15 cellular contexts compared by ENCODE assay signal in genomic region chr19:8702350-8702749, GRCh38. TPM values are rescaled to one million over a fixed set of nuclear protein-coding genes. Genes with fewer than 3 reads are reported as not detected.
A peak's percentile ranks its signal among the peaks of the same experiment; 100 is the strongest.
DNase-seq lines count a peak whose midpoint lies in the region; ATAC-seq and TF ChIP-seq lines count a peak whose summit lies in the region.
"Had no signal": no experiment of that assay in that cellular context is flagged by ENCODE, and none has a peak within 500 bp of the region (broad histone marks: within the 10 kb centered on the region; RNA-seq: fewer than 3 reads in every experiment).

No MANE protein-coding gene starts in this region.

- peaks cover 44% of the 10 kb centered on the region for H3K4me1 Mint-ChIP-seq in activated CD4-positive, alpha-beta T cell treated with anti-CD3 and anti-CD28 coated beads for 36 hours
- peaks cover 47% of the 10 kb centered on the region for H3K4me1 Mint-ChIP-seq in activated naive CD8-positive, alpha-beta T cell treated with anti-CD3 and anti-CD28 coated beads for 36 hours
- peaks cover 47% of the 10 kb centered on the region for H3K4me1 Mint-ChIP-seq in stimulated activated effector memory CD8-positive, alpha-beta T cell treated with anti-CD3 and anti-CD28 coated beads, Interleukin-12 subunit alpha, Interleukin-12 subunit beta, amount 100 ng/mL, for 72 hours

- no peak for TF ChIP-seq CTCF in omental fat pad (IDR thresholded peaks at IDR 0.05)

- intact Hi-C loops in activated CD4-positive, alpha-beta T cell treated with anti-CD3 and anti-CD28 coated beads for 36 hours (cut with DNase I, micrococcal nuclease) = no loop called here

- peaks cover 2% of the 10 kb centered on the region for H3K27me3 Mint-ChIP-seq in activated CD4-positive, alpha-beta T cell treated with anti-CD3 and anti-CD28 coated beads for 36 hours
- H3K27me3 Mint-ChIP-seq in activated naive CD8-positive, alpha-beta T cell treated with anti-CD3 and anti-CD28 coated beads for 36 hours = no peaks in the 10 kb centered on the region

- H3K9me3 Mint-ChIP-seq in activated CD4-positive, alpha-beta T cell treated with anti-CD3 and anti-CD28 coated beads for 36 hours (ENCODE audit: low read depth) = no peaks in the 10 kb centered on the region
- H3K9me3 Mint-ChIP-seq in activated naive CD8-positive, alpha-beta T cell treated with anti-CD3 and anti-CD28 coated beads for 36 hours = no peaks in the 10 kb centered on the region
- H3K9me3 Mint-ChIP-seq in stimulated activated effector memory CD8-positive, alpha-beta T cell treated with anti-CD3 and anti-CD28 coated beads, Interleukin-12 subunit alpha, Interleukin-12 subunit beta, amount 100 ng/mL, for 72 hours = no peaks in the 10 kb centered on the region

- H3K36me3 Mint-ChIP-seq in activated CD4-positive, alpha-beta T cell treated with anti-CD3 and anti-CD28 coated beads for 36 hours (ENCODE audit: low read depth) = no peaks in the 10 kb centered on the region
- H3K36me3 Mint-ChIP-seq in activated naive CD8-positive, alpha-beta T cell treated with anti-CD3 and anti-CD28 coated beads for 36 hours = no peaks in the 10 kb centered on the region
- no peaks in the 10 kb centered on the region for H3K36me3 Mint-ChIP-seq in stimulated activated effector memory CD8-positive, alpha-beta T cell treated with anti-CD3 and anti-CD28 coated beads, Interleukin-12 subunit alpha, Interleukin-12 subunit beta, amount 100 ng/mL, for 72 hours

- peak; percentile 52 for DNase-seq in activated CD4-positive, alpha-beta T cell treated with anti-CD3 and anti-CD28 coated beads for 36 hours
- DNase-seq in activated CD4-positive, alpha-beta T cell treated with anti-CD3 and anti-CD28 coated beads, Interleukin-2, amount 50 U/mL, for 1 hour = no peak
- peak; percentile 56 for DNase-seq in UCSD-AML1 (lab: John Stamatoyannopoulos, UW; ENCODE audit: unreplicated experiment)
- peak; percentile 50 for DNase-seq in activated naive CD8-positive, alpha-beta T cell treated with anti-CD3 and anti-CD28 coated beads for 36 hours
- peak in 1 of 2 donors; percentile 27 for DNase-seq in stimulated activated effector memory CD8-positive, alpha-beta T cell treated with anti-CD3 and anti-CD28 coated beads, Interleukin-12 subunit alpha, Interleukin-12 subunit beta, amount 100 ng/mL, for 72 hours (ENCODE audit: low spot score in 2 of 2)
- no peak for DNase-seq in omental fat pad (ENCODE audit: low spot score)
- DNase-seq: ACHN, GM23248, Karpas-422, NCI-H524 had no signal

- ATAC-seq in activated CD4-positive, alpha-beta T cell treated with anti-CD3 and anti-CD28 coated beads for 36 hours = peak; percentile 84
- ATAC-seq in stimulated activated effector memory CD8-positive, alpha-beta T cell treated with anti-CD3 and anti-CD28 coated beads, Interleukin-12 subunit alpha, Interleukin-12 subunit beta, amount 100 ng/mL, for 72 hours = peak; percentile 92
- no peak for ATAC-seq in GM19452 (IDR thresholded peaks at IDR 0.05; ENCODE audit: unreplicated experiment)
- no peak for ATAC-seq in HG03039 (IDR thresholded peaks at IDR 0.05; ENCODE audit: unreplicated experiment)
- no peak for ATAC-seq in omental fat pad (ENCODE audit: low FRiP score)
- ATAC-seq: SK-N-SH treated with all-trans-retinoic acid at 6 μM for 48 hours had no signal

- CTCF ChIA-PET in activated CD4-positive, alpha-beta T cell treated with anti-CD3 and anti-CD28 coated beads for 36 hours (lab: Charles Lee) = no interaction called here

- H3K27ac Mint-ChIP-seq in activated CD4-positive, alpha-beta T cell treated with anti-CD3 and anti-CD28 coated beads for 36 hours = no peak overlapping the region
- peak overlapping the region; percentile 18 for H3K27ac Mint-ChIP-seq in activated naive CD8-positive, alpha-beta T cell treated with anti-CD3 and anti-CD28 coated beads for 36 hours
- H3K27ac Mint-ChIP-seq in stimulated activated effector memory CD8-positive, alpha-beta T cell treated with anti-CD3 and anti-CD28 coated beads, Interleukin-12 subunit alpha, Interleukin-12 subunit beta, amount 100 ng/mL, for 72 hours = peak overlapping the region; percentile 29

- no peak overlapping the region for H3K4me3 Mint-ChIP-seq in activated CD4-positive, alpha-beta T cell treated with anti-CD3 and anti-CD28 coated beads for 36 hours
- H3K4me3 Mint-ChIP-seq in activated naive CD8-positive, alpha-beta T cell treated with anti-CD3 and anti-CD28 coated beads for 36 hours = peak overlapping the region; percentile 13
- H3K4me3 Mint-ChIP-seq in stimulated activated effector memory CD8-positive, alpha-beta T cell treated with anti-CD3 and anti-CD28 coated beads, Interleukin-12 subunit alpha, Interleukin-12 subunit beta, amount 100 ng/mL, for 72 hours = peak overlapping the region; percentile 54

- POLR2A ChIA-PET in activated CD4-positive, alpha-beta T cell treated with anti-CD3 and anti-CD28 coated beads for 36 hours (lab: Charles Lee) = no interaction called here

RNA-seq across cellular contexts. Expression of gene ACTL9, which starts 3.8 kb away (rescaled TPM):
- total RNA-seq in activated CD4-positive, alpha-beta T cell treated with anti-CD3 and anti-CD28 coated beads for 36 hours = not detected
- total RNA-seq in activated naive CD8-positive, alpha-beta T cell treated with anti-CD3 and anti-CD28 coated beads for 36 hours = not detected
- not detected for total RNA-seq in omental fat pad
- total RNA-seq: GM23248, myocyte, thoracic aorta had no signal

RNA-seq across cellular contexts. Expression of gene OR2Z1, which starts 19.1 kb away (rescaled TPM):
- total RNA-seq in activated CD4-positive, alpha-beta T cell treated with anti-CD3 and anti-CD28 coated beads for 36 hours = not detected
- total RNA-seq in activated naive CD8-positive, alpha-beta T cell treated with anti-CD3 and anti-CD28 coated beads for 36 hours = not detected
- total RNA-seq in omental fat pad = not detected
- total RNA-seq: GM23248, myocyte, thoracic aorta had no signal

Comparison
In these comparisons a context has a peak if more than half of its experiments do, and no peak if none do; other contexts are left out.
1. DNase-seq: peak in activated CD4-positive, alpha-beta T cell treated with anti-CD3 and anti-CD28 coated beads for 36 hours (single experiment), UCSD-AML1 (single experiment) and activated naive CD8-positive, alpha-beta T cell treated with anti-CD3 and anti-CD28 coated beads for 36 hours (single experiment); none in activated CD4-positive, alpha-beta T cell treated with anti-CD3 and anti-CD28 coated beads, Interleukin-2, amount 50 U/mL, for 1 hour (single experiment) and omental fat pad (single experiment).
2. ATAC-seq: peak in activated CD4-positive, alpha-beta T cell treated with anti-CD3 and anti-CD28 coated beads for 36 hours (single experiment) and stimulated activated effector memory CD8-positive, alpha-beta T cell treated with anti-CD3 and anti-CD28 coated beads, Interleukin-12 subunit alpha, Interleukin-12 subunit beta, amount 100 ng/mL, for 72 hours (single experiment); none in GM19452 (single experiment), HG03039 (single experiment) and omental fat pad (single experiment).